ENCODE assay signal across 1 cellular context in genomic region chr19:41914191-41914834, GRCh38.
TF ChIP-seq lines count a peak whose summit lies in the region.

No MANE protein-coding gene starts in this region.

TF ChIP-seq in GM12878, 131 proteins besides CTCF, POLR2A, EP300 and RAD21:
- no peak for TF ChIP-seq ZBTB33 (IDR thresholded peaks at IDR 0.05)
- no peak for TF ChIP-seq MEF2A (IDR thresholded peaks at IDR 0.05; ENCODE audit: insufficient read depth, low read depth, low read length)
- no peak for TF ChIP-seq ZNF217 (IDR thresholded peaks at IDR 0.05)
- TF ChIP-seq, protein P1, sequence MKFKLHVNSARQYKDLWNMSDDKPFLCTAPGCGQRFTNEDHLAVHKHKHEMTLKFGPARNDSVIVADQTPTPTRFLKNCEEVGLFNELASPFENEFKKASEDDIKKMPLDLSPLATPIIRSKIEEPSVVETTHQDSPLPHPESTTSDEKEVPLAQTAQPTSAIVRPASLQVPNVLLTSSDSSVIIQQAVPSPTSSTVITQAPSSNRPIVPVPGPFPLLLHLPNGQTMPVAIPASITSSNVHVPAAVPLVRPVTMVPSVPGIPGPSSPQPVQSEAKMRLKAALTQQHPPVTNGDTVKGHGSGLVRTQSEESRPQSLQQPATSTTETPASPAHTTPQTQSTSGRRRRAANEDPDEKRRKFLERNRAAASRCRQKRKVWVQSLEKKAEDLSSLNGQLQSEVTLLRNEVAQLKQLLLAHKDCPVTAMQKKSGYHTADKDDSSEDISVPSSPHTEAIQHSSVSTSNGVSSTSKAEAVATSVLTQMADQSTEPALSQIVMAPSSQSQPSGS (IDR thresholded peaks at IDR 0.05; ENCODE audit: low read length), result no peak
- TF ChIP-seq, protein P2, sequence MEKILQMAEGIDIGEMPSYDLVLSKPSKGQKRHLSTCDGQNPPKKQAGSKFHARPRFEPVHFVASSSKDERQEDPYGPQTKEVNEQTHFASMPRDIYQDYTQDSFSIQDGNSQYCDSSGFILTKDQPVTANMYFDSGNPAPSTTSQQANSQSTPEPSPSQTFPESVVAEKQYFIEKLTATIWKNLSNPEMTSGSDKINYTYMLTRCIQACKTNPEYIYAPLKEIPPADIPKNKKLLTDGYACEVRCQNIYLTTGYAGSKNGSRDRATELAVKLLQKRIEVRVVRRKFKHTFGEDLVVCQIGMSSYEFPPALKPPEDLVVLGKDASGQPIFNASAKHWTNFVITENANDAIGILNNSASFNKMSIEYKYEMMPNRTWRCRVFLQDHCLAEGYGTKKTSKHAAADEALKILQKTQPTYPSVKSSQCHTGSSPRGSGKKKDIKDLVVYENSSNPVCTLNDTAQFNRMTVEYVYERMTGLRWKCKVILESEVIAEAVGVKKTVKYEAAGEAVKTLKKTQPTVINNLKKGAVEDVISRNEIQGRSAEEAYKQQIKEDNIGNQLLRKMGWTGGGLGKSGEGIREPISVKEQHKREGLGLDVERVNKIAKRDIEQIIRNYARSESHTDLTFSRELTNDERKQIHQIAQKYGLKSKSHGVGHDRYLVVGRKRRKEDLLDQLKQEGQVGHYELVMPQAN (conservative IDR thresholded peaks at IDR 0.05), result no peak
- TF ChIP-seq KLF5 (IDR thresholded peaks at IDR 0.05; ENCODE audit: partially characterized antibody), result no peak
- TF ChIP-seq CEBPB (IDR thresholded peaks at IDR 0.05; ENCODE audit: borderline replicate concordance in 1 of 2, low read depth in 2 of 2, low read length in 2 of 2), result no peak
- TF ChIP-seq ZZZ3 (IDR thresholded peaks at IDR 0.05; ENCODE audit: control insufficient read depth, insufficient read length, low read depth), result no peak
- TF ChIP-seq, protein P3, sequence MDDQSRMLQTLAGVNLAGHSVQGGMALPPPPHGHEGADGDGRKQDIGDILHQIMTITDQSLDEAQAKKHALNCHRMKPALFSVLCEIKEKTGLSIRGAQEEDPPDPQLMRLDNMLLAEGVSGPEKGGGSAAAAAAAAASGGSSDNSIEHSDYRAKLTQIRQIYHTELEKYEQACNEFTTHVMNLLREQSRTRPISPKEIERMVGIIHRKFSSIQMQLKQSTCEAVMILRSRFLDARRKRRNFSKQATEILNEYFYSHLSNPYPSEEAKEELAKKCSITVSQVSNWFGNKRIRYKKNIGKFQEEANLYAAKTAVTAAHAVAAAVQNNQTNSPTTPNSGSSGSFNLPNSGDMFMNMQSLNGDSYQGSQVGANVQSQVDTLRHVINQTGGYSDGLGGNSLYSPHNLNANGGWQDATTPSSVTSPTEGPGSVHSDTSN (IDR thresholded peaks at IDR 0.05; ENCODE audit: insufficient replicate concordance, low read depth, low read length), result no peak
- TF ChIP-seq CBX5 (IDR thresholded peaks at IDR 0.05; ENCODE audit: low read depth), result no peak
- no peak for TF ChIP-seq YBX1 (IDR thresholded peaks at IDR 0.05)
- TF ChIP-seq HCFC1 (IDR thresholded peaks at IDR 0.05; ENCODE audit: low read length), result no peak
- TF ChIP-seq ZBTB4 (CRISPR knock-in tag; IDR thresholded peaks at IDR 0.05), result no peak
- TF ChIP-seq YY1 (IDR thresholded peaks at IDR 0.05; ENCODE audit: low read depth, low read length), result no peak
- no peak for TF ChIP-seq BCL3 (IDR thresholded peaks at IDR 0.05; ENCODE audit: borderline replicate concordance, insufficient read depth, low read depth, low read length, poor library complexity, severe bottlenecking)
- no peak for TF ChIP-seq SRF (IDR thresholded peaks at IDR 0.05; ENCODE audit: low read depth in 2 of 2, low read length in 2 of 2)
- TF ChIP-seq WRNIP1 (IDR thresholded peaks at IDR 0.05; ENCODE audit: borderline replicate concordance, low read depth, low read length), result no peak
- no peak for TF ChIP-seq CHD4 (IDR thresholded peaks at IDR 0.05)
- no peak for TF ChIP-seq SIX5 (IDR thresholded peaks at IDR 0.05; ENCODE audit: low read depth, low read length, severe bottlenecking)
- no peak for TF ChIP-seq SREBF2 (IDR thresholded peaks at IDR 0.05; ENCODE audit: low read length)
